In the genomic region with DNA sequence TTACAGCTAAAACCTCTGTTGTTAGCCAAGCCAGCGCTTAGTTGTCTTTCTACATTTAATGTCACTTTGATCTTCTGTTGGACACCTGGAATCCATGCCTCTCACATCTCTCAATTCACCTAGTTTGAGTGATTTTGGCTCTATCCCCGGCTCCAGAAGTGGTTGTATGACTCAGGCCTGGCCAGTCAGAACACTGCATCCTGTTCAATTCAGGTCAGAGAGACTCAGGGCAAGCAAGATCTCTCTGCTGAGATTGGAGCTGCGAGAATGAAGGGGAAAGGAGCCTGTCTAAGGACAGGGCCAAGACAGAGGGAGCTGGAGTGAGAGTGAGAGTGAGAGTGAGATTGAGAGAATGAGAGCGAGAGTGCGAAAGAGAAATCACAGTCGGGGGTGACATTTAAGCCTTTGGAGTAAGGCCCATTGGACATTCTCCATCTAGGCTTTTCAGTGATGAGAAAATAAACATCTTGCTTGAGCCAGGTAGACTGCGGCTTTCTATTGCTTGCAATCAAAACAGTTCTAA, we compare ENCODE assay signal across 15 cellular contexts.
DNase-seq lines count a peak whose midpoint lies in the region; ATAC-seq and TF ChIP-seq lines count a peak whose summit lies in the region.
"Had no signal": no experiment of that assay in that cellular context is flagged by ENCODE, and none has a peak within 500 bp of the region (broad histone marks: within the 10 kb centered on the region; RNA-seq: fewer than 3 reads in every experiment).

No MANE protein-coding gene starts in this region.

- in situ Hi-C loops in brain microvascular endothelial cell (cut with HindIII; ENCODE audit: low pct_ligation_motif_present, low sequenced_read_pairs), result loop anchor here (25.0 kb wide), 1 partner anchor 177 kb away; no protein-coding TSS in a partner anchor

- no peak for ATAC-seq in stimulated activated naive CD8-positive, alpha-beta T cell treated with anti-CD3 and anti-CD28 coated beads, Interleukin-15, amount 100 ng/mL, for 72 hours
- ATAC-seq: activated CD8-positive, alpha-beta memory T cell treated with anti-CD3 and anti-CD28 coated beads, Interleukin-2, amount 10 ng/mL, durations not matched to agents 7 days and 5 days had no signal

- no peak overlapping the region for H3K4me3 Mint-ChIP-seq in stimulated activated naive CD8-positive, alpha-beta T cell treated with anti-CD3 and anti-CD28 coated beads, Interleukin-15, Interleukin-2, amounts not matched to agents 100 ng/mL and 50 ng/mL, for 24 hours
- H3K4me3 Mint-ChIP-seq in stimulated activated naive CD8-positive, alpha-beta T cell treated with anti-CD3 and anti-CD28 coated beads, Interleukin-15, amount 100 ng/mL, for 72 hours, result no peak overlapping the region
- H3K4me3 Mint-ChIP-seq: activated CD8-positive, alpha-beta memory T cell treated with anti-CD3 and anti-CD28 coated beads, Interleukin-2, amount 10 ng/mL, durations not matched to agents 7 days and 5 days had no signal

- no peaks in the 10 kb centered on the region for H3K4me1 Mint-ChIP-seq in stimulated activated naive CD8-positive, alpha-beta T cell treated with anti-CD3 and anti-CD28 coated beads, Interleukin-15, Interleukin-2, amounts not matched to agents 100 ng/mL and 50 ng/mL, for 24 hours (ENCODE audit: low read depth)
- no peaks in the 10 kb centered on the region for H3K4me1 Mint-ChIP-seq in stimulated activated naive CD8-positive, alpha-beta T cell treated with anti-CD3 and anti-CD28 coated beads, Interleukin-15, amount 100 ng/mL, for 72 hours

- no peak overlapping the region for H3K27ac ChIP-seq in brain microvascular endothelial cell
- H3K27ac ChIP-seq: cardiac muscle cell had no signal

- no peak for TF ChIP-seq CTCF in brain microvascular endothelial cell (IDR thresholded peaks at IDR 0.05; ENCODE audit: low read depth, low read length, missing control alignments)

- peaks cover 4% of the 10 kb centered on the region for H3K27me3 Mint-ChIP-seq in stimulated activated naive CD8-positive, alpha-beta T cell treated with anti-CD3 and anti-CD28 coated beads, Interleukin-15, Interleukin-2, amounts not matched to agents 100 ng/mL and 50 ng/mL, for 24 hours
- H3K27me3 Mint-ChIP-seq in stimulated activated naive CD8-positive, alpha-beta T cell treated with anti-CD3 and anti-CD28 coated beads, Interleukin-15, amount 100 ng/mL, for 72 hours, result peaks cover 7% of the 10 kb centered on the region
- H3K27me3 Mint-ChIP-seq: activated CD8-positive, alpha-beta memory T cell treated with anti-CD3 and anti-CD28 coated beads, Interleukin-2, amount 10 ng/mL, durations not matched to agents 7 days and 5 days had no signal

- no peaks in the 10 kb centered on the region for H3K27me3 ChIP-seq in brain microvascular endothelial cell (replicated peaks)
- H3K27me3 ChIP-seq: cardiac muscle cell had no signal

- no peaks in the 10 kb centered on the region for H3K9me3 Mint-ChIP-seq in stimulated activated naive CD8-positive, alpha-beta T cell treated with anti-CD3 and anti-CD28 coated beads, Interleukin-15, Interleukin-2, amounts not matched to agents 100 ng/mL and 50 ng/mL, for 24 hours
- H3K9me3 Mint-ChIP-seq in stimulated activated naive CD8-positive, alpha-beta T cell treated with anti-CD3 and anti-CD28 coated beads, Interleukin-15, amount 100 ng/mL, for 72 hours, result no peaks in the 10 kb centered on the region

- no peak for DNase-seq in stimulated activated naive CD8-positive, alpha-beta T cell treated with anti-CD3 and anti-CD28 coated beads, Interleukin-15, amount 100 ng/mL, for 72 hours
- DNase-seq in brain microvascular endothelial cell, result peak; percentile 20
- DNase-seq in iris pigment epithelial cell (ENCODE audit: low read depth), result peak; percentile 38
- no peak for DNase-seq in activated CD8-positive, alpha-beta memory T cell treated with anti-CD3 and anti-CD28 coated beads, Interleukin-2, amount 50 U/mL, for 4 hours
- no peak for DNase-seq in activated naive CD4-positive, alpha-beta T cell treated with anti-CD3 and anti-CD28 coated beads, Interleukin-2, amount 50 U/mL, for 16 hours
- no peak for DNase-seq in CD1c-positive myeloid dendritic cell (ENCODE audit: extremely low spot score)
- no peak for DNase-seq in ureter (ENCODE audit: low spot score)
- DNase-seq: activated CD8-positive, alpha-beta memory T cell treated with anti-CD3 and anti-CD28 coated beads, Interleukin-2, amount 10 ng/mL, durations not matched to agents 7 days and 5 days; activated naive CD4-positive, alpha-beta T cell treated with Interleukin-2 at 50 U/mL for 16 hours; GDM1; kidney glomerular epithelial cell; retina; SW 1271 had no signal

- H3K27ac Mint-ChIP-seq in stimulated activated naive CD8-positive, alpha-beta T cell treated with anti-CD3 and anti-CD28 coated beads, Interleukin-15, Interleukin-2, amounts not matched to agents 100 ng/mL and 50 ng/mL, for 24 hours, result peak overlapping the region; percentile 17
- no peak overlapping the region for H3K27ac Mint-ChIP-seq in stimulated activated naive CD8-positive, alpha-beta T cell treated with anti-CD3 and anti-CD28 coated beads, Interleukin-15, amount 100 ng/mL, for 72 hours
- H3K27ac Mint-ChIP-seq: activated CD8-positive, alpha-beta memory T cell treated with anti-CD3 and anti-CD28 coated beads, Interleukin-2, amount 10 ng/mL, durations not matched to agents 7 days and 5 days had no signal

- no peak overlapping the region for H3K4me3 ChIP-seq in brain microvascular endothelial cell (ENCODE audit: low read depth, low read length)
- H3K4me3 ChIP-seq: cardiac muscle cell had no signal

- H3K36me3 Mint-ChIP-seq in stimulated activated naive CD8-positive, alpha-beta T cell treated with anti-CD3 and anti-CD28 coated beads, Interleukin-15, Interleukin-2, amounts not matched to agents 100 ng/mL and 50 ng/mL, for 24 hours (ENCODE audit: low read depth), result no peaks in the 10 kb centered on the region
- H3K36me3 Mint-ChIP-seq: activated CD8-positive, alpha-beta memory T cell treated with anti-CD3 and anti-CD28 coated beads, Interleukin-2, amount 10 ng/mL, durations not matched to agents 7 days and 5 days had no signal

- no peaks in the 10 kb centered on the region for H3K36me3 ChIP-seq in brain microvascular endothelial cell (replicated peaks)
- H3K36me3 ChIP-seq: cardiac muscle cell had no signal

Comparison
In these comparisons a context has a peak if more than half of its experiments do, and no peak if none do; other contexts are left out.
1. DNase-seq: peak in brain microvascular endothelial cell (single experiment) and iris pigment epithelial cell (single experiment); none in stimulated activated naive CD8-positive, alpha-beta T cell treated with anti-CD3 and anti-CD28 coated beads, Interleukin-15, amount 100 ng/mL, for 72 hours (0 of 2), activated CD8-positive, alpha-beta memory T cell treated with anti-CD3 and anti-CD28 coated beads, Interleukin-2, amount 50 U/mL, for 4 hours (single experiment), activated naive CD4-positive, alpha-beta T cell treated with anti-CD3 and anti-CD28 coated beads, Interleukin-2, amount 50 U/mL, for 16 hours (single experiment), CD1c-positive myeloid dendritic cell (single experiment) and ureter (single experiment).